ENCODE assay signal across 18 cellular contexts in genomic region chr10:93106631-93107072, GRCh38. TPM values are rescaled to one million over a fixed set of nuclear protein-coding genes. Genes with fewer than 3 reads are reported as not detected.
DNase-seq lines count a peak whose midpoint lies in the region; ATAC-seq, FAIRE-seq and TF ChIP-seq lines count a peak whose summit lies in the region.
"Had no signal": no experiment of that assay in that cellular context is flagged by ENCODE, and none has a peak within 500 bp of the region (broad histone marks: within the 10 kb centered on the region; RNA-seq: fewer than 3 reads in every experiment).

No MANE protein-coding gene starts in this region.

- H3K9ac ChIP-seq in KMS-11, result no peak overlapping the region

- peak; percentile 91 to 100 (median 96) for ATAC-seq in right lobe of liver
- no peak for ATAC-seq in GM21737 (IDR thresholded peaks at IDR 0.05; ENCODE audit: unreplicated experiment)
- ATAC-seq in gastroesophageal sphincter, result no peak
- ATAC-seq: activated CD8-positive, alpha-beta T cell treated with anti-CD3 and anti-CD28 coated beads, Interleukin-2, amount 10 ng/mL, durations not matched to agents 7 days and 5 days; effector memory CD8-positive, alpha-beta T cell; mucosa of descending colon had no signal

- no peak for TF ChIP-seq EP300 in gastroesophageal sphincter (IDR thresholded peaks at IDR 0.05)

- peak overlapping the region; percentile 19; the same call in 1 of the 2 replicates for H3K4me2 ChIP-seq in KMS-11
- H3K4me2 ChIP-seq: smooth muscle cell had no signal

- H3K4me3 ChIP-seq in KMS-11 (IDR thresholded peaks at IDR 0.05; ENCODE audit: insufficient read depth, low read depth, low read length), result no peak overlapping the region
- no peak overlapping the region for H3K4me3 ChIP-seq in right lobe of liver
- no peak overlapping the region for H3K4me3 ChIP-seq in gastroesophageal sphincter
- H3K4me3 ChIP-seq: breast epithelium, mucosa of descending colon, smooth muscle cell had no signal

- H3K36me3 ChIP-seq in KMS-11 (ENCODE audit: insufficient read depth), result no peaks in the 10 kb centered on the region
- no peaks in the 10 kb centered on the region for H3K36me3 ChIP-seq in right lobe of liver
- H3K36me3 ChIP-seq in gastroesophageal sphincter, result no peaks in the 10 kb centered on the region
- H3K36me3 ChIP-seq: breast epithelium had no signal

- 43% methylated on average over 2 of the region's 2 CpGs for WGBS in right lobe of liver (ENCODE audit: insufficient coverage, low coverage, low lambda C conversion rate, missing lambda C conversion rate)
- 24 to 60% methylated on average over 1 to 2 of the region's 2 CpGs for WGBS in gastroesophageal sphincter (ENCODE audit: low coverage in 1 of 2), 2 donors

- no peak for TF ChIP-seq CTCF in KMS-11 (conservative IDR thresholded peaks at IDR 0.05; ENCODE audit: low read depth, low read length)
- no peak for TF ChIP-seq CTCF in right lobe of liver (IDR thresholded peaks at IDR 0.05)
- TF ChIP-seq CTCF in gastroesophageal sphincter (IDR thresholded peaks at IDR 0.05), result no peak

- no peaks in the 10 kb centered on the region for H4K20me1 ChIP-seq in KMS-11 (ENCODE audit: insufficient read depth)

- no peaks in the 10 kb centered on the region for H3K27me3 ChIP-seq in KMS-11 (ENCODE audit: insufficient read depth, low read depth)
- no peaks in the 10 kb centered on the region for H3K27me3 ChIP-seq in right lobe of liver
- no peaks in the 10 kb centered on the region for H3K27me3 ChIP-seq in gastroesophageal sphincter
- H3K27me3 ChIP-seq: breast epithelium had no signal

- H3K9me3 ChIP-seq in right lobe of liver (no peaks in the 10 kb centered on the region), gastroesophageal sphincter (no peaks in the 10 kb centered on the region)
- H3K9me3 ChIP-seq: breast epithelium, mucosa of descending colon had no signal

- no peaks in the 10 kb centered on the region for H3K79me2 ChIP-seq in KMS-11 (ENCODE audit: insufficient read depth, low read depth)

- intact Hi-C loops in right lobe of liver (cut with DNase I), result no loop called here

- H3K27ac ChIP-seq in KMS-11, result peak overlapping the region; percentile 1; the same call in 1 of the 2 replicates
- H3K27ac ChIP-seq in right lobe of liver, result peak overlapping the region in 1 of 3 donors; percentile 48
- no peak overlapping the region for H3K27ac ChIP-seq in gastroesophageal sphincter
- H3K27ac ChIP-seq: breast epithelium had no signal

- H3K4me1 ChIP-seq in KMS-11 (ENCODE audit: low read depth, poor library complexity, severe bottlenecking) (peaks cover 63% of the 10 kb centered on the region), right lobe of liver (peaks cover 0 to 14% (median 1%) of the 10 kb centered on the region in 4 donors), gastroesophageal sphincter (no peaks in the 10 kb centered on the region)
- H3K4me1 ChIP-seq: breast epithelium had no signal

- peak overlapping the region; percentile 11; the same call in 1 of the 2 replicates for H2AFZ ChIP-seq in KMS-11 (ENCODE audit: low read depth)

- TF ChIP-seq POLR2A in GM12892 (IDR thresholded peaks at IDR 0.05; ENCODE audit: low read depth, low read length) (no peak), right lobe of liver (IDR thresholded peaks at IDR 0.05) (no peak), gastroesophageal sphincter (IDR thresholded peaks at IDR 0.05) (no peak)

- DNase-seq in GM12892 (ENCODE audit: insufficient read length) (no peak), astrocyte of the hippocampus (ENCODE audit: low read depth, low spot score) (peak; percentile 47), right lobe of liver (no peak), OCI-M1 (lab: John Stamatoyannopoulos, UW) (no peak)
- DNase-seq: activated CD8-positive, alpha-beta T cell treated with anti-CD3 and anti-CD28 coated beads, Interleukin-2, amount 10 ng/mL, durations not matched to agents 7 days and 5 days; CD4-positive, alpha-beta memory T cell; effector memory CD8-positive, alpha-beta T cell; mucosa of descending colon; NCI-H2081 had no signal

- FAIRE-seq in GM12892 (lab: Jason Lieb, UNC), result peak; percentile 65
- FAIRE-seq: keratinocyte, TTC549 had no signal

RNA-seq across cellular contexts. Expression of gene CYP26A1, which starts 33.0 kb away (rescaled TPM):
- polyA plus RNA-seq in GM12892 (2012; ENCODE audit: missing spikeins), result not detected
- total RNA-seq in right lobe of liver (10 to 100 TPM in 3 of 6 experiments, under 1 TPM in 1, not detected in 2; 0.95 to 53.1 (median 12.6) TPM), gastroesophageal sphincter (not detected)
- total RNA-seq: activated CD8-positive, alpha-beta T cell treated with anti-CD3 and anti-CD28 coated beads, Interleukin-2, amount 10 ng/mL, durations not matched to agents 7 days and 5 days; CD4-positive, alpha-beta memory T cell; mucosa of descending colon; osteoblast; SK-MEL-5; smooth muscle cell had no signal
- polyA plus RNA-seq: CD4-positive, alpha-beta memory T cell; keratinocyte had no signal

RNA-seq across cellular contexts. Expression of gene CYP26C1, which starts 46.1 kb away (rescaled TPM):
- not detected for polyA plus RNA-seq in GM12892 (2012; ENCODE audit: missing spikeins)
- total RNA-seq in right lobe of liver (under 1 TPM in 3 of 6 experiments, not detected in 3; 0.07 to 0.12 (median 0.10) TPM), gastroesophageal sphincter (under 1 TPM in 1 of 4 donors, not detected in 3; 0.31 TPM)
- total RNA-seq: SK-MEL-5 had no signal
- polyA plus RNA-seq: keratinocyte, smooth muscle cell had no signal

Comparison
In these comparisons a context has a peak if more than half of its experiments do, and no peak if none do; other contexts are left out.
1. ATAC-seq: peak in right lobe of liver (4 of 4); none in GM21737 (single experiment) and gastroesophageal sphincter (single experiment).